In the genomic region with DNA sequence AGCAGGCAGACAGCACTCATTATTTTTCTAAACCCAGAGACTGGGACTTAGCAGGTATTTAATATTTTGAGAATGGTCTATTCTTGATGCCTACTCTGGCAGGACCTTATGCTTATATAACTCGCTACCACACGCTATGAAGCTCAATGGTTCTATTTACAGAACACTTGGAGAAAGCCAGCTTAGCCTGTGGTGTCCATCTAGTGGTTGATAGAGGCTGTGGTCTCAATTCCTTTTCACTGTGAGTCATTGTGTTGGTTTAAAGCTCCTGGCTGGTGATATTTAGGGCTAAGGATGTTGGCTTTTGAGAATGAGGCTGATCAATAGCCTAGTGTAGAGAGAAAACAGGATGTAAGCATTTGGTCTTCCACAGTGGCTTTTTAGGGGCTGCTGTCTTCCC, we compare ENCODE assay signal across 8 cellular contexts.
DNase-seq lines count a peak whose midpoint lies in the region; ATAC-seq and TF ChIP-seq lines count a peak whose summit lies in the region.

No MANE protein-coding gene starts in this region.

- peak; percentile 74 for DNase-seq in DMS153 (lab: John Stamatoyannopoulos, UW)
- DNase-seq in NCI-H146 treated with DMSO at 0.1 percent for 48 hours (lab: John Stamatoyannopoulos, UW; ENCODE audit: unreplicated experiment), result peak; percentile 65
- no peak for DNase-seq in breast epithelium (ENCODE audit: low spot score in 2 of 2)
- DNase-seq in kidney tubule cell (ENCODE audit: low spot score), result peak; percentile 84
- DNase-seq in T-helper 9 cell, result no peak
- no peak for DNase-seq in NCI-H187 treated with DMSO at 0.1 percent for 48 hours (lab: John Stamatoyannopoulos, UW)

- no peaks in the 10 kb centered on the region for H3K4me1 ChIP-seq in breast epithelium

- H3K36me3 ChIP-seq in breast epithelium, result no peaks in the 10 kb centered on the region

- no peak for TF ChIP-seq POLR2A in breast epithelium (IDR thresholded peaks at IDR 0.05)

- H3K27ac ChIP-seq in breast epithelium, result peak overlapping the region in 1 of 2 donors; percentile 33

- intact Hi-C loops in breast epithelium (cut with DNase I; ENCODE audit: low total_unique reads), result no loop called here

- TF ChIP-seq CTCF in breast epithelium (IDR thresholded peaks at IDR 0.05), result peak in 2 of 3 donors; percentile 23 to 26

- H3K9me3 ChIP-seq in breast epithelium, result no peaks in the 10 kb centered on the region

- H3K27me3 ChIP-seq in breast epithelium, result no peaks in the 10 kb centered on the region

- ATAC-seq in GM19452 (IDR thresholded peaks at IDR 0.05; ENCODE audit: unreplicated experiment) (no peak), HG03457 (IDR thresholded peaks at IDR 0.05; ENCODE audit: unreplicated experiment) (no peak)

- H3K4me3 ChIP-seq in breast epithelium, result no peak overlapping the region

Comparison
In these comparisons a context has a peak if more than half of its experiments do, and no peak if none do; other contexts are left out.
1. DNase-seq: peak in DMS153 (single experiment), NCI-H146 treated with DMSO at 0.1 percent for 48 hours (single experiment) and kidney tubule cell (single experiment); none in breast epithelium (0 of 2), T-helper 9 cell (single experiment) and NCI-H187 treated with DMSO at 0.1 percent for 48 hours (single experiment).